31 cellular contexts compared by ENCODE assay signal in the genomic region with DNA sequence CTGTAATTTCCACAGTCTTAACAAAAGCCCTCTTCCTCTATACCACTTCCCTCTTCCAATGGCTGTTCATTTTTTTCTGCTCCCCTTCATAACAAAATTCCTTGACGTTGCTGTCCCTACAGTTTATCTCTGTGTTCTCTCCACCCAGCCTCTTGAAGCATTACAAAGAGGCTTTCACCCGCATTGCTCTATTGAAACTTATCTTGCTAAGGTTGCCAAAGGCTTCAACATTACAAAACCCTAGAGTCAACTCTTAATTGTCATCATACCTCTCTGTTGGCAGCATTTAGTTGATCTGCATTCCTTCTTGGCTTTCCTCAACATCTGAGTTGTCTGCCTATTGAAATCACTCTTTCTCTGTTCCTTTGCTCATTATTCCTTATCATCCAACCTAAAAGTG.
"Had no signal": no experiment of that assay in that cellular context is flagged by ENCODE, and none has a peak within 500 bp of the region (broad histone marks: within the 10 kb centered on the region; RNA-seq: fewer than 3 reads in every experiment).

No MANE protein-coding gene starts in this region.

- H3K4me3 Mint-ChIP-seq: activated CD4-positive, alpha-beta T cell treated with anti-CD3 and anti-CD28 coated beads for 36 hours; activated CD4-positive, alpha-beta T cell treated with anti-CD3 and anti-CD28 coated beads, Interleukin-2, amount 10 ng/mL, durations not matched to agents 7 days and 5 days; activated naive CD4-positive, alpha-beta T cell treated with anti-CD3 and anti-CD28 coated beads for 36 hours; activated T-cell treated with anti-CD3 and anti-CD28 coated beads, Interleukin-2, amount 50 U/mL, for 4 hours; activated T-helper 1 cell treated with anti-CD3 and anti-CD28 coated beads, Interleukin-12 subunit alpha, Interleukin-12 subunit beta, Interleukin-2, Interleukin-4 antibody, amounts not matched to agents 30 ng/mL and 10 ng/mL and 1 ng/mL, durations not matched to agents 14 hours and 24 hours and 36 hours; brain had no signal

- H3K27ac Mint-ChIP-seq: activated CD4-positive, alpha-beta T cell treated with anti-CD3 and anti-CD28 coated beads for 36 hours; activated CD4-positive, alpha-beta T cell treated with anti-CD3 and anti-CD28 coated beads, Interleukin-2, amount 10 ng/mL, durations not matched to agents 7 days and 5 days; activated naive CD4-positive, alpha-beta T cell treated with anti-CD3 and anti-CD28 coated beads for 36 hours; activated naive CD4-positive, alpha-beta T cell treated with anti-CD3 and anti-CD28 coated beads, Interleukin-2, amount 50 U/mL, for 72 hours; activated T-helper 1 cell treated with anti-CD3 and anti-CD28 coated beads, Interleukin-12 subunit alpha, Interleukin-12 subunit beta, Interleukin-2, Interleukin-4 antibody, amounts not matched to agents 30 ng/mL and 10 ng/mL and 1 ng/mL, durations not matched to agents 14 hours and 24 hours and 36 hours; brain had no signal

- H3K9me3 Mint-ChIP-seq: activated CD4-positive, alpha-beta T cell treated with anti-CD3 and anti-CD28 coated beads, Interleukin-2, amount 10 ng/mL, durations not matched to agents 7 days and 5 days had no signal

- H3K9me3 ChIP-seq: adrenal gland, MG63, SJCRH30 had no signal

- H3K27me3 ChIP-seq: adrenal gland, MG63, SJCRH30 had no signal

- H3K27me3 Mint-ChIP-seq: activated CD4-positive, alpha-beta T cell treated with anti-CD3 and anti-CD28 coated beads for 36 hours; activated CD4-positive, alpha-beta T cell treated with anti-CD3 and anti-CD28 coated beads, Interleukin-2, amount 10 ng/mL, durations not matched to agents 7 days and 5 days; brain had no signal

- H3K36me3 ChIP-seq: adrenal gland, MG63, SJCRH30 had no signal

- H3K4me1 ChIP-seq: adrenal gland, SJCRH30 had no signal

- H3K4me3 ChIP-seq: adrenal gland, MG63, PC-9, SJCRH30, SK-N-MC had no signal

- H3K36me3 Mint-ChIP-seq: activated naive CD4-positive, alpha-beta T cell treated with anti-CD3 and anti-CD28 coated beads, Interleukin-2, amount 50 U/mL, for 72 hours; brain had no signal

- H3K4me1 Mint-ChIP-seq: activated CD4-positive, alpha-beta T cell treated with anti-CD3 and anti-CD28 coated beads for 36 hours; activated CD4-positive, alpha-beta T cell treated with anti-CD3 and anti-CD28 coated beads, Interleukin-2, amount 10 ng/mL, durations not matched to agents 7 days and 5 days had no signal

- ATAC-seq: activated CD4-positive, alpha-beta T cell treated with anti-CD3 and anti-CD28 coated beads for 36 hours; activated CD4-positive, CD25-positive, alpha-beta regulatory T cell treated with anti-CD3 and anti-CD28 coated beads, Interleukin-2, amount 50 U/mL, for 24 hours; activated naive CD4-positive, alpha-beta T cell treated with anti-CD3 and anti-CD28 coated beads, Interleukin-2, amount 50 U/mL, for 72 hours; activated T-cell treated with anti-CD3 and anti-CD28 coated beads, Interleukin-2, amount 50 U/mL, for 4 hours had no signal

- DNase-seq: activated CD4-positive, alpha-beta T cell treated with anti-CD3 and anti-CD28 coated beads for 36 hours; activated CD4-positive, alpha-beta T cell treated with anti-CD3 and anti-CD28 coated beads, Interleukin-2, amount 10 ng/mL, durations not matched to agents 7 days and 5 days; activated CD4-positive, alpha-beta T cell treated with anti-CD3 and anti-CD28 coated beads, Interleukin-2, amount 50 U/mL, for 48 hours; activated CD8-positive, alpha-beta memory T cell treated with anti-CD3 and anti-CD28 coated beads, Interleukin-2, amount 50 U/mL, for 4 hours; activated gamma-delta T cell treated with Interleukin-2 at 50 U/mL for 16 hours; activated naive CD4-positive, alpha-beta T cell treated with anti-CD3 and anti-CD28 coated beads for 36 hours; activated T-cell treated with anti-CD3 and anti-CD28 coated beads for 4 hours; activated T-cell treated with anti-CD3 and anti-CD28 coated beads, Interleukin-2, amount 50 U/mL, for 4 hours; adrenal gland; anterior cingulate cortex; Kasumi-1; KG1; MG63; NCI-H1048; NCI-H1105 treated with DMSO at 0.1 percent for 48 hours; NCI-H1436; NCI-H1694; NCI-H1930; NCI-H345; NCI-H524 treated with DMSO at 0.1 percent for 48 hours; NK-92 treated with Interleukin-12 subunit alpha and Interleukin-12 subunit beta, amount 100 ng/mL, for 24 hours; PC-9; SHP77; SJCRH30; T1000 had no signal

- H3K27ac ChIP-seq: adrenal gland, PC-9, RWPE1, SJCRH30, SK-N-MC had no signal
